ENCODE assay signal across 17 cellular contexts in genomic region chr22:42303304-42304020, GRCh38. TPM values are rescaled to one million over a fixed set of nuclear protein-coding genes. Genes with fewer than 3 reads are reported as not detected.
DNase-seq lines count a peak whose midpoint lies in the region; ATAC-seq and TF ChIP-seq lines count a peak whose summit lies in the region.
"Had no signal": no experiment of that assay in that cellular context is flagged by ENCODE, and none has a peak within 500 bp of the region (broad histone marks: within the 10 kb centered on the region; RNA-seq: fewer than 3 reads in every experiment).

No MANE protein-coding gene starts in this region.

- peaks cover 14% of the 10 kb centered on the region for H3K27me3 Mint-ChIP-seq in T-helper 1 cell treated with Interleukin-12 subunit alpha and Interleukin-12 subunit beta and Interleukin-4 antibody, amounts not matched to agents 30 μg/mL and 1 μg/mL, for 36 hours (ENCODE audit: low read depth)
- H3K27me3 Mint-ChIP-seq in activated CD8-positive, alpha-beta T cell treated with anti-CD3 and anti-CD28 coated beads, Interleukin-2, amount 10 ng/mL, durations not matched to agents 7 days and 5 days (ENCODE audit: low read depth) = peaks cover 6% of the 10 kb centered on the region

- H3K36me3 Mint-ChIP-seq in T-helper 1 cell treated with Interleukin-12 subunit alpha and Interleukin-12 subunit beta and Interleukin-4 antibody, amounts not matched to agents 30 μg/mL and 1 μg/mL, for 36 hours (ENCODE audit: low read depth) = no peaks in the 10 kb centered on the region
- no peaks in the 10 kb centered on the region for H3K36me3 Mint-ChIP-seq in activated CD8-positive, alpha-beta T cell treated with anti-CD3 and anti-CD28 coated beads, Interleukin-2, amount 10 ng/mL, durations not matched to agents 7 days and 5 days (ENCODE audit: low read depth)
- H3K36me3 Mint-ChIP-seq: activated naive CD4-positive, alpha-beta T cell treated with anti-CD3 and anti-CD28 coated beads, Interleukin-2, amount 50 U/mL, for 72 hours had no signal

- in situ Hi-C loops in transverse colon (cut with MboI; ENCODE audit: low pct_ligation_motif_present in 1 of 4, low pct_unique_long_range_greater_than_20kb in 1 of 4, low sequenced_read_pairs in 3 of 4) (no loop called here), KBM-7 (cut with MboI; ENCODE audit: low pct_unique_long_range_greater_than_20kb, low sequenced_read_pairs) (no loop called here)

- POLR2A ChIA-PET in activated CD8-positive, alpha-beta T cell treated with anti-CD3 and anti-CD28 coated beads, Interleukin-2, amount 10 ng/mL, durations not matched to agents 7 days and 5 days (lab: Charles Lee) = no interaction called here

- H3K27ac Mint-ChIP-seq in T-helper 1 cell treated with Interleukin-12 subunit alpha and Interleukin-12 subunit beta and Interleukin-4 antibody, amounts not matched to agents 30 μg/mL and 1 μg/mL, for 36 hours = peak overlapping the region; percentile 26
- no peak overlapping the region for H3K27ac Mint-ChIP-seq in activated CD8-positive, alpha-beta T cell treated with anti-CD3 and anti-CD28 coated beads, Interleukin-2, amount 10 ng/mL, durations not matched to agents 7 days and 5 days

- peak overlapping the region in 1 of 4 donors; percentile 44 for H3K27ac ChIP-seq in transverse colon
- H3K27ac ChIP-seq: pancreas, tibial artery had no signal

- no peaks in the 10 kb centered on the region for H3K9me3 ChIP-seq in iPS-15b (ENCODE audit: control insufficient read depth, insufficient read depth, low read length)
- H3K9me3 ChIP-seq in transverse colon = no peaks in the 10 kb centered on the region
- H3K9me3 ChIP-seq: pancreas, tibial artery had no signal

- WGBS in transverse colon (ENCODE audit: low coverage in 1 of 2), 2 donors = 48% methylated on average over 17 of the region's 17 CpGs; no CpG with 5 or more reads in 1 of the 2 donors

- H3K4me3 ChIP-seq in iPS-15b (ENCODE audit: low read depth, low read length) (peak overlapping the region; percentile 43), transverse colon (no peak overlapping the region)
- H3K4me3 ChIP-seq: GM12878, pancreas, tibial artery had no signal

- no peak overlapping the region for H3K4me3 Mint-ChIP-seq in T-helper 1 cell treated with Interleukin-12 subunit alpha and Interleukin-12 subunit beta and Interleukin-4 antibody, amounts not matched to agents 30 μg/mL and 1 μg/mL, for 36 hours
- no peak overlapping the region for H3K4me3 Mint-ChIP-seq in activated CD8-positive, alpha-beta T cell treated with anti-CD3 and anti-CD28 coated beads, Interleukin-2, amount 10 ng/mL, durations not matched to agents 7 days and 5 days

- H3K9ac ChIP-seq in iPS-15b (ENCODE audit: low read depth, low read length) = no peak overlapping the region

- no peak for TF ChIP-seq POLR2A in transverse colon (IDR thresholded peaks at IDR 0.05)

- DNase-seq in T-helper 1 cell (no peak), SW480 (ENCODE audit: low spot score) (peak; percentile 85), transverse colon (peak; percentile 46), KBM-7 (no peak)
- DNase-seq in activated CD8-positive, alpha-beta T cell treated with anti-CD3 and anti-CD28 coated beads, Interleukin-2, amount 10 ng/mL, durations not matched to agents 7 days and 5 days = no peak
- DNase-seq: activated T-cell treated with anti-CD3 and anti-CD28 coated beads for 4 hours; CD8-positive, alpha-beta memory T cell; kidney glomerular epithelial cell; NCI-H1105 treated with DMSO at 0.1 percent for 48 hours; pancreas; stimulated activated CD4-positive, alpha-beta T cell treated with anti-CD3 and anti-CD28 coated beads, Interleukin-4, amount 100 ng/mL, for 4 hours; tibial artery had no signal

- H3K4me1 Mint-ChIP-seq in T-helper 1 cell treated with Interleukin-12 subunit alpha and Interleukin-12 subunit beta and Interleukin-4 antibody, amounts not matched to agents 30 μg/mL and 1 μg/mL, for 36 hours (ENCODE audit: low read depth) = peaks cover 35% of the 10 kb centered on the region
- H3K4me1 Mint-ChIP-seq in activated CD8-positive, alpha-beta T cell treated with anti-CD3 and anti-CD28 coated beads, Interleukin-2, amount 10 ng/mL, durations not matched to agents 7 days and 5 days (ENCODE audit: low read depth) = peaks cover 56% of the 10 kb centered on the region

- H3K27me3 ChIP-seq in iPS-15b (ENCODE audit: control insufficient read depth, insufficient read depth, low read length) (peaks cover 10% of the 10 kb centered on the region), transverse colon (no peaks in the 10 kb centered on the region)
- H3K27me3 ChIP-seq: pancreas had no signal

- no peak for TF ChIP-seq CTCF in transverse colon (IDR thresholded peaks at IDR 0.05)

- ATAC-seq in activated CD8-positive, alpha-beta T cell treated with anti-CD3 and anti-CD28 coated beads, Interleukin-2, amount 10 ng/mL, durations not matched to agents 7 days and 5 days = no peak
- no peak for ATAC-seq in HG02938 (IDR thresholded peaks at IDR 0.05; ENCODE audit: unreplicated experiment)
- ATAC-seq: activated naive CD4-positive, alpha-beta T cell treated with anti-CD3 and anti-CD28 coated beads, Interleukin-2, amount 50 U/mL, for 72 hours; GM12878; pancreas had no signal

- no peaks in the 10 kb centered on the region for H3K9me3 Mint-ChIP-seq in T-helper 1 cell treated with Interleukin-12 subunit alpha and Interleukin-12 subunit beta and Interleukin-4 antibody, amounts not matched to agents 30 μg/mL and 1 μg/mL, for 36 hours
- no peaks in the 10 kb centered on the region for H3K9me3 Mint-ChIP-seq in activated CD8-positive, alpha-beta T cell treated with anti-CD3 and anti-CD28 coated beads, Interleukin-2, amount 10 ng/mL, durations not matched to agents 7 days and 5 days (ENCODE audit: insufficient read depth)
- H3K9me3 Mint-ChIP-seq: activated naive CD4-positive, alpha-beta T cell treated with anti-CD3 and anti-CD28 coated beads, Interleukin-2, amount 50 U/mL, for 72 hours; CD8-positive, alpha-beta memory T cell had no signal

- H3K4me1 ChIP-seq in iPS-15b (ENCODE audit: control insufficient read depth, insufficient read depth, low read length) (peaks cover 19% of the 10 kb centered on the region), transverse colon (peaks cover 16 to 39% (median 33%) of the 10 kb centered on the region in 4 donors)
- H3K4me1 ChIP-seq: pancreas had no signal

- TF ChIP-seq EP300 in transverse colon (IDR thresholded peaks at IDR 0.05; ENCODE audit: low read depth) = no peak

- CTCF ChIA-PET in activated CD8-positive, alpha-beta T cell treated with anti-CD3 and anti-CD28 coated beads, Interleukin-2, amount 10 ng/mL, durations not matched to agents 7 days and 5 days (lab: Charles Lee) = no interaction called here

- H3K36me3 ChIP-seq in iPS-15b (ENCODE audit: control insufficient read depth, insufficient read depth, low read length) (no peaks in the 10 kb centered on the region), transverse colon (no peaks in the 10 kb centered on the region)
- H3K36me3 ChIP-seq: pancreas, tibial artery had no signal

- intact Hi-C loops in transverse colon (cut with DNase I; ENCODE audit: low total_unique reads) = no loop called here

RNA-seq across cellular contexts. Expression of gene TCF20, which starts 33.0 kb away (rescaled TPM):
- 10 to 100 TPM; 30.3 to 43.7 (median 42.3) TPM for total RNA-seq in transverse colon
- total RNA-seq in activated CD8-positive, alpha-beta T cell treated with anti-CD3 and anti-CD28 coated beads, Interleukin-2, amount 10 ng/mL, durations not matched to agents 7 days and 5 days = 10 to 100 TPM; 75.9 to 80.5 TPM

Comparison
In these comparisons a context has a peak if more than half of its experiments do, and no peak if none do; other contexts are left out.
1. DNase-seq: peak in SW480 (single experiment) and transverse colon (single experiment); none in T-helper 1 cell (0 of 5), KBM-7 (single experiment) and activated CD8-positive, alpha-beta T cell treated with anti-CD3 and anti-CD28 coated beads, Interleukin-2, amount 10 ng/mL, durations not matched to agents 7 days and 5 days (single experiment).